Comparison of ENCODE assay signal across 1 cellular context in genomic region chr5:146006470-146006869, GRCh38.
TF ChIP-seq lines count a peak whose summit lies in the region.

No MANE protein-coding gene starts in this region.

TF ChIP-seq in HCT116, 20 proteins besides CTCF, POLR2A, EP300 and RAD21:
- TF ChIP-seq REST (IDR thresholded peaks at IDR 0.05; ENCODE audit: low read depth) (no peak), EZH2phosphoT487 (IDR thresholded peaks at IDR 0.05; ENCODE audit: borderline replicate concordance) (no peak), MAX (IDR thresholded peaks at IDR 0.05) (no peak), SIN3A (IDR thresholded peaks at IDR 0.05; ENCODE audit: low read depth) (no peak), ZBTB33 (IDR thresholded peaks at IDR 0.05; ENCODE audit: extremely low read depth, insufficient replicate concordance, low read length) (no peak), ELF1 (IDR thresholded peaks at IDR 0.05; ENCODE audit: borderline replicate concordance, low read depth) (no peak), ZNF274 (IDR thresholded peaks at IDR 0.05; ENCODE audit: low read depth, low read length) (no peak), JUND (IDR thresholded peaks at IDR 0.05) (no peak), POLR2AphosphoS5 (IDR thresholded peaks at IDR 0.05; ENCODE audit: low read depth, low read length) (no peak), ZFX (IDR thresholded peaks at IDR 0.05) (no peak), CEBPB (IDR thresholded peaks at IDR 0.05; ENCODE audit: low read depth) (no peak), CBX3 (IDR thresholded peaks at IDR 0.05; ENCODE audit: low read depth) (no peak), FOSL1 (IDR thresholded peaks at IDR 0.05; ENCODE audit: low read depth) (no peak), YY1 (IDR thresholded peaks at IDR 0.05; ENCODE audit: extremely low read depth, insufficient replicate concordance, low read depth, low read length) (no peak)
